Comparison of ENCODE assay signal across 12 cellular contexts in the genomic region with DNA sequence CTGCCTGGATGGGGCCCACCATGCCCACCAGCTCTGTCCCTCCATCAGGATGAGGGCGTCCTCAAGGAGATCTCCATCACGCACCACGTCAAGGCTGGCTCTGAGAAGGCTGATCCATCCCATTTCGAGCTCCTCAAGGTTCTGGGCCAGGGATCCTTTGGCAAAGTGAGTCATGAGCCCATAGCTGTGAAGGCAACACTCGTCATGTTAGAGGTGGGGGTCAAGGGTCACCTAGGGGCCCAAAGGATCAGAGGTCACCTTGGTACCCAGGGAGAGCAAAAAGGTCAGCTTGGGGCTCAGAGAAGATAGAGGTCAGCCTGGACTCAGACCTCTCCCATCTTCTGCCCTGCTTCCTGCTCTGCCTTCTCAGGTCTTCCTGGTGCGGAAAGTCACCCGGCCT. TPM values are rescaled to one million over a fixed set of nuclear protein-coding genes. Genes with fewer than 3 reads are reported as not detected.
DNase-seq lines count a peak whose midpoint lies in the region; ATAC-seq and TF ChIP-seq lines count a peak whose summit lies in the region.
"Had no signal": no experiment of that assay in that cellular context is flagged by ENCODE, and none has a peak within 500 bp of the region (broad histone marks: within the 10 kb centered on the region; RNA-seq: fewer than 3 reads in every experiment).

No MANE protein-coding gene starts in this region.

- H3K4me1 ChIP-seq in CD4-positive, alpha-beta memory T cell (ENCODE audit: insufficient read depth, low read length), result peaks cover 69% of the 10 kb centered on the region
- no peaks in the 10 kb centered on the region for H3K4me1 ChIP-seq in HEK293 (ENCODE audit: control insufficient read depth, insufficient read depth, low read length)
- H3K4me1 ChIP-seq in naive thymus-derived CD4-positive, alpha-beta T cell (ENCODE audit: control insufficient read depth in 2 of 2, insufficient read depth in 2 of 2, low read length in 2 of 2), result peaks cover 53 to 56% of the 10 kb centered on the region in 2 donors

- H3K36me3 ChIP-seq in CD4-positive, alpha-beta memory T cell (ENCODE audit: insufficient read depth, low read length), result peaks cover 35% of the 10 kb centered on the region
- peaks cover 0 to 47% of the 10 kb centered on the region in 2 experiments; a peak in 2 of 3 replicates for H3K36me3 ChIP-seq in HEK293 (ENCODE audit: control insufficient read depth in 2 of 2, insufficient read depth in 1 of 2, low read length in 2 of 2)
- peaks cover 0 to 41% (median 11%) of the 10 kb centered on the region in 3 experiments for H3K36me3 ChIP-seq in naive thymus-derived CD4-positive, alpha-beta T cell (ENCODE audit: control insufficient read depth in 2 of 3, insufficient read depth in 3 of 3, low read length in 3 of 3)

- no peaks in the 10 kb centered on the region for H3K27me3 Mint-ChIP-seq in CD4-positive, alpha-beta memory T cell
- no peaks in the 10 kb centered on the region for H3K27me3 Mint-ChIP-seq in activated T-helper 2 cell treated with anti-CD3 and anti-CD28 coated beads, Interferon-gamma antibody, Interleukin-2, Interleukin-4, amounts not matched to agents 10 μg/mL and 5 μg/mL and 100 μg/mL, durations not matched to agents 14 hours and 24 hours and 36 hours (ENCODE audit: low read depth)
- no peaks in the 10 kb centered on the region for H3K27me3 Mint-ChIP-seq in naive thymus-derived CD4-positive, alpha-beta T cell

- H3K27ac ChIP-seq in CD4-positive, alpha-beta memory T cell (ENCODE audit: low read depth, low read length), result peak overlapping the region; percentile 75
- no peak overlapping the region for H3K27ac ChIP-seq in HEK293 (ENCODE audit: extremely low read depth, low read depth, low read length)
- H3K27ac ChIP-seq in naive thymus-derived CD4-positive, alpha-beta T cell (ENCODE audit: low read depth, low read length), result peak overlapping the region; percentile 83

- POLR2A ChIA-PET in CD4-positive, alpha-beta memory T cell (lab: Charles Lee; ENCODE audit: partially characterized antibody), result interaction anchor here (1.5 to 4.6 kb wide), 5 partner anchors 9 to 46 kb away, joined by 3 to 24 read pairs (median 6); no protein-coding TSS in a partner anchor
- POLR2A ChIA-PET in HEK293 (lab: Yijun Ruan, JAX), result no interaction called here
- POLR2A ChIA-PET in naive thymus-derived CD4-positive, alpha-beta T cell (lab: Charles Lee), result interaction anchor here (1.7 to 2.3 kb wide), 2 partner anchors 46 to 239 kb away, joined by 3 to 10 read pairs; no protein-coding TSS in a partner anchor

- H3K9me3 Mint-ChIP-seq in CD4-positive, alpha-beta memory T cell, result peaks cover 0 to 1% (median 0%) of the 10 kb centered on the region in 8 donors
- no peaks in the 10 kb centered on the region for H3K9me3 Mint-ChIP-seq in activated T-helper 2 cell treated with anti-CD3 and anti-CD28 coated beads, Interferon-gamma antibody, Interleukin-2, Interleukin-4, amounts not matched to agents 10 μg/mL and 5 μg/mL and 100 μg/mL, durations not matched to agents 14 hours and 24 hours and 36 hours
- peaks cover 0 to 2% (median 0%) of the 10 kb centered on the region in 11 donors for H3K9me3 Mint-ChIP-seq in naive thymus-derived CD4-positive, alpha-beta T cell
- H3K9me3 Mint-ChIP-seq: brain, neural crest cell had no signal

- intact Hi-C loops in CD4-positive, alpha-beta memory T cell (cut with micrococcal nuclease), result no loop called here
- intact Hi-C loops in activated T-helper 2 cell treated with anti-CD3 and anti-CD28 coated beads, Interferon-gamma antibody, Interleukin-2, Interleukin-4, amounts not matched to agents 10 μg/mL and 5 μg/mL and 100 μg/mL, durations not matched to agents 14 hours and 24 hours and 36 hours (cut with micrococcal nuclease), result loop anchor here (10.0 kb wide), 1 partner anchor 262 kb away; a partner anchor contains a TSS
- intact Hi-C loops in naive thymus-derived CD4-positive, alpha-beta T cell (cut with micrococcal nuclease), result loop anchor here in 1 of 2 donors (2.0 to 10.0 kb wide), 2 partner anchors 18 to 262 kb away; a partner anchor contains a TSS

- H3K9me3 ChIP-seq in CD4-positive, alpha-beta memory T cell (ENCODE audit: control insufficient read depth in 1 of 2, low read length in 2 of 2), result no peaks in the 10 kb centered on the region
- no peaks in the 10 kb centered on the region for H3K9me3 ChIP-seq in HEK293 (ENCODE audit: control insufficient read depth, insufficient read depth, low read depth, low read length)
- no peaks in the 10 kb centered on the region for H3K9me3 ChIP-seq in naive thymus-derived CD4-positive, alpha-beta T cell (ENCODE audit: control insufficient read depth in 2 of 3, low read length in 3 of 3)

- H3K4me1 Mint-ChIP-seq in CD4-positive, alpha-beta memory T cell, result peaks cover 46 to 71% (median 61%) of the 10 kb centered on the region in 4 donors
- peaks cover 56% of the 10 kb centered on the region for H3K4me1 Mint-ChIP-seq in activated T-helper 2 cell treated with anti-CD3 and anti-CD28 coated beads, Interferon-gamma antibody, Interleukin-2, Interleukin-4, amounts not matched to agents 10 μg/mL and 5 μg/mL and 100 μg/mL, durations not matched to agents 14 hours and 24 hours and 36 hours (ENCODE audit: low read depth)
- H3K4me1 Mint-ChIP-seq in naive thymus-derived CD4-positive, alpha-beta T cell, result peaks cover 61 to 71% (median 64%) of the 10 kb centered on the region in 7 donors

- H3K27ac Mint-ChIP-seq in CD4-positive, alpha-beta memory T cell, result peak overlapping the region; percentile 41 to 98 (median 92)
- H3K27ac Mint-ChIP-seq in activated T-helper 2 cell treated with anti-CD3 and anti-CD28 coated beads, Interferon-gamma antibody, Interleukin-2, Interleukin-4, amounts not matched to agents 10 μg/mL and 5 μg/mL and 100 μg/mL, durations not matched to agents 14 hours and 24 hours and 36 hours, result peak overlapping the region; percentile 94
- H3K27ac Mint-ChIP-seq in naive thymus-derived CD4-positive, alpha-beta T cell, result peak overlapping the region; percentile 81 to 99 (median 93)
- H3K27ac Mint-ChIP-seq: brain had no signal

- no peaks in the 10 kb centered on the region for H3K27me3 ChIP-seq in CD4-positive, alpha-beta memory T cell (ENCODE audit: insufficient read depth, low read length)
- no peaks in the 10 kb centered on the region for H3K27me3 ChIP-seq in naive thymus-derived CD4-positive, alpha-beta T cell (ENCODE audit: control insufficient read depth in 2 of 2, insufficient read depth in 2 of 2, low read length in 2 of 2)

- no peak for TF ChIP-seq CTCF in HEK293 (tag by site-specific recombination; IDR thresholded peaks at IDR 0.05)

- DNase-seq in CD4-positive, alpha-beta memory T cell, result no peak
- DNase-seq in activated T-helper 2 cell treated with anti-CD3 and anti-CD28 coated beads, Interferon-gamma antibody, Interleukin-2, Interleukin-4, amounts not matched to agents 10 μg/mL and 5 μg/mL and 100 μg/mL, durations not matched to agents 14 hours and 24 hours and 36 hours (ENCODE audit: low spot score), result no peak
- DNase-seq in naive thymus-derived CD4-positive, alpha-beta T cell, result no peak
- DNase-seq in NCI-H82 treated with DMSO at 0.1 percent for 48 hours (lab: John Stamatoyannopoulos, UW; ENCODE audit: unreplicated experiment), result no peak
- no peak for DNase-seq in NCI-H1105 treated with DMSO at 0.1 percent for 48 hours (lab: John Stamatoyannopoulos, UW)
- no peak for DNase-seq in DMS114 treated with DMSO at 0.1 percent for 48 hours (lab: John Stamatoyannopoulos, UW; ENCODE audit: unreplicated experiment)
- DNase-seq: glutamatergic neuron, kidney glomerular epithelial cell, NCI-H1417 treated with DMSO at 0.1 percent for 48 hours had no signal

- peak overlapping the region; percentile 97 to 99 for H3K4me3 ChIP-seq in CD4-positive, alpha-beta memory T cell (ENCODE audit: low read length in 2 of 2)
- no peak overlapping the region for H3K4me3 ChIP-seq in HEK293 (ENCODE audit: low read depth, low read length)
- peak overlapping the region; percentile 82 for H3K4me3 ChIP-seq in naive thymus-derived CD4-positive, alpha-beta T cell (ENCODE audit: low read length)

- H3K36me3 Mint-ChIP-seq in CD4-positive, alpha-beta memory T cell, result peaks cover 21 to 35% of the 10 kb centered on the region in 2 donors
- peaks cover 62% of the 10 kb centered on the region for H3K36me3 Mint-ChIP-seq in activated T-helper 2 cell treated with anti-CD3 and anti-CD28 coated beads, Interferon-gamma antibody, Interleukin-2, Interleukin-4, amounts not matched to agents 10 μg/mL and 5 μg/mL and 100 μg/mL, durations not matched to agents 14 hours and 24 hours and 36 hours (ENCODE audit: low read depth)
- peaks cover 0 to 39% (median 18%) of the 10 kb centered on the region in 5 donors for H3K36me3 Mint-ChIP-seq in naive thymus-derived CD4-positive, alpha-beta T cell
- H3K36me3 Mint-ChIP-seq: brain had no signal

- no peak for ATAC-seq in naive thymus-derived CD4-positive, alpha-beta T cell

- peak overlapping the region; percentile 89 to 94 (median 90) for H3K4me3 Mint-ChIP-seq in CD4-positive, alpha-beta memory T cell
- H3K4me3 Mint-ChIP-seq in activated T-helper 2 cell treated with anti-CD3 and anti-CD28 coated beads, Interferon-gamma antibody, Interleukin-2, Interleukin-4, amounts not matched to agents 10 μg/mL and 5 μg/mL and 100 μg/mL, durations not matched to agents 14 hours and 24 hours and 36 hours (ENCODE audit: low read depth), result peak overlapping the region; percentile 91
- peak overlapping the region; percentile 88 to 96 (median 94) for H3K4me3 Mint-ChIP-seq in naive thymus-derived CD4-positive, alpha-beta T cell
- H3K4me3 Mint-ChIP-seq: brain, neural crest cell had no signal

- CTCF ChIA-PET in CD4-positive, alpha-beta memory T cell (lab: Charles Lee; ENCODE audit: partially characterized antibody), result interaction anchor here (1.4 to 14.0 kb wide), 3 partner anchors 7 to 47 kb away, joined by 3 to 96 read pairs (median 11); no protein-coding TSS in a partner anchor
- CTCF ChIA-PET in HEK293 (lab: Yijun Ruan, JAX), result interaction anchor here (6.3 kb wide), 1 partner anchor 8 kb away, joined by 37 read pairs; no protein-coding TSS in a partner anchor
- CTCF ChIA-PET in naive thymus-derived CD4-positive, alpha-beta T cell (lab: Charles Lee), result interaction anchor here (0.6 kb wide), 1 partner anchor 322 kb away, joined by 3 read pairs; no protein-coding TSS in a partner anchor

TF ChIP-seq in HEK293, 187 proteins besides CTCF, POLR2A, EP300 and RAD21 (continues in another document):
- no peak for TF ChIP-seq ZNF433 (tag by site-specific recombination; IDR thresholded peaks at IDR 0.05; ENCODE audit: low read depth)
- no peak for TF ChIP-seq ZNF561 (tag by site-specific recombination; IDR thresholded peaks at IDR 0.05; ENCODE audit: borderline replicate concordance)
- no peak for TF ChIP-seq ZNF621 (tag by site-specific recombination; IDR thresholded peaks at IDR 0.05)
- TF ChIP-seq BCL11A (tag by site-specific recombination; IDR thresholded peaks at IDR 0.05; ENCODE audit: low read depth), result 0 out of 2 replicates have a peak, but pooled peaks have one; percentile 28

RNA-seq across cellular contexts. Expression of a gene that starts 17.3 kb away (rescaled TPM):
- 100 to 1,000 TPM; 106 to 108 TPM for total RNA-seq in CD4-positive, alpha-beta memory T cell
- 100 to 1,000 TPM; 180 to 215 TPM for polyA plus RNA-seq in CD4-positive, alpha-beta memory T cell
- total RNA-seq in activated T-helper 2 cell treated with anti-CD3 and anti-CD28 coated beads, Interferon-gamma antibody, Interleukin-2, Interleukin-4, amounts not matched to agents 10 μg/mL and 5 μg/mL and 100 μg/mL, durations not matched to agents 14 hours and 24 hours and 36 hours, result 190 and 199 TPM in 2 replicates
- 100 to 1,000 TPM in 2 of 5 experiments, 10 to 100 TPM in 3; 53.8 to 205 (median 97.6) TPM for total RNA-seq in naive thymus-derived CD4-positive, alpha-beta T cell
- 100 to 1,000 TPM; 109 to 131 TPM for polyA plus RNA-seq in naive thymus-derived CD4-positive, alpha-beta T cell
